ENCODE assay signal across 8 cellular contexts in genomic region chr11:118622376-118623290, GRCh38. TPM values are rescaled to one million over a fixed set of nuclear protein-coding genes. Genes with fewer than 3 reads are reported as not detected.
DNase-seq lines count a peak whose midpoint lies in the region; ATAC-seq and TF ChIP-seq lines count a peak whose summit lies in the region.

No MANE protein-coding gene starts in this region.

- H3K36me3 ChIP-seq in muscle layer of colon (ENCODE audit: insufficient read depth, low read length), result peaks cover 16% of the 10 kb centered on the region

- ATAC-seq in HG03520 (IDR thresholded peaks at IDR 0.05; ENCODE audit: unreplicated experiment), result no peak
- no peak for ATAC-seq in HG03457 (IDR thresholded peaks at IDR 0.05; ENCODE audit: unreplicated experiment)
- no peak for ATAC-seq in HG03159 (IDR thresholded peaks at IDR 0.05; ENCODE audit: unreplicated experiment)

- H3K27me3 ChIP-seq in dorsolateral prefrontal cortex (no peaks in the 10 kb centered on the region), muscle layer of colon (ENCODE audit: control insufficient read depth in 1 of 2, insufficient read depth in 2 of 2, low read length in 2 of 2) (no peaks in the 10 kb centered on the region)

- no peak overlapping the region for H3K9ac ChIP-seq in muscle layer of colon (ENCODE audit: low read length)

- TF ChIP-seq CTCF in dorsolateral prefrontal cortex (IDR thresholded peaks at IDR 0.05 in 54 of 56, conservative IDR thresholded peaks at IDR 0.05 in 2 of 56; ENCODE audit: low read depth in 1 of 56, partially characterized antibody in 56 of 56), result no peak

- intact Hi-C loops in dorsolateral prefrontal cortex (cut with DNase I), result no loop called here

- DNase-seq in ELF-1 (ENCODE audit: low read depth, low spot score) (peak; percentile 23), NCI-H526 (lab: John Stamatoyannopoulos, UW) (peak; percentile 99), dorsolateral prefrontal cortex (peak in 5 of 10 donors; percentile 34 to 73 (median 54)), SIG-M5 (lab: John Stamatoyannopoulos, UW) (no peak)

- H3K4me3 ChIP-seq in dorsolateral prefrontal cortex, result peak overlapping the region in 57 of 59 donors; percentile 43 to 77 (median 65)
- peak overlapping the region in 1 of 2 donors; percentile 66 for H3K4me3 ChIP-seq in muscle layer of colon (ENCODE audit: low read depth in 1 of 2, low read length in 2 of 2)

- no peaks in the 10 kb centered on the region for H3K9me3 ChIP-seq in muscle layer of colon (ENCODE audit: low read length)

- H3K27ac ChIP-seq in dorsolateral prefrontal cortex (peak overlapping the region in 58 of 59 donors; percentile 48 to 98 (median 91)), muscle layer of colon (ENCODE audit: low read depth, low read length) (peak overlapping the region; percentile 85)

- peaks cover 54% of the 10 kb centered on the region for H3K4me1 ChIP-seq in muscle layer of colon (ENCODE audit: insufficient read depth, low read length)

RNA-seq across cellular contexts. Expression of gene PHLDB1, which starts 15.2 kb away (rescaled TPM):
- 100 to 1,000 TPM in 117 of 120 experiments, 10 to 100 TPM in 3; 68.2 to 983 (median 256) TPM for total RNA-seq in dorsolateral prefrontal cortex

RNA-seq across cellular contexts. Expression of gene ARCN1, which starts 50.4 kb away (rescaled TPM):
- 100 to 1,000 TPM in 36 of 120 experiments, 10 to 100 TPM in 84; 67.9 to 122 (median 95.9) TPM for total RNA-seq in dorsolateral prefrontal cortex

RNA-seq across cellular contexts. Expression of gene TREH, which starts 56.8 kb away (rescaled TPM):
- total RNA-seq in dorsolateral prefrontal cortex, result not detected

RNA-seq across cellular contexts. Expression of gene IFT46, which starts 56.9 kb away (rescaled TPM):
- total RNA-seq in dorsolateral prefrontal cortex, result 10 to 100 TPM; 28.5 to 49.1 (median 37.4) TPM
